ENCODE assay signal across 8 cellular contexts in genomic region chr11:124075841-124076571, GRCh38. TPM values are rescaled to one million over a fixed set of nuclear protein-coding genes. Genes with fewer than 3 reads are reported as not detected.
DNase-seq lines count a peak whose midpoint lies in the region; ATAC-seq, FAIRE-seq and TF ChIP-seq lines count a peak whose summit lies in the region.

No MANE protein-coding gene starts in this region.

- no peaks in the 10 kb centered on the region for H3K36me3 Mint-ChIP-seq in CD14-positive monocyte

- TF ChIP-seq EP300 in HepG2 (IDR thresholded peaks at IDR 0.05; ENCODE audit: low read depth in 2 of 2, low read length in 2 of 2): no peak
- no peak for TF ChIP-seq EP300 in HepG2 (CRISPR knock-in tag; IDR thresholded peaks at IDR 0.05; ENCODE audit: borderline replicate concordance)
- no peak for TF ChIP-seq EP300 in tibial nerve (IDR thresholded peaks at IDR 0.05)

- in situ Hi-C loops in brain microvascular endothelial cell (cut with HindIII; ENCODE audit: low pct_ligation_motif_present, low sequenced_read_pairs): no loop called here
- in situ Hi-C loops in HepG2 (cut with HindIII; ENCODE audit: extremely low pct_ligation_motif_present, low pct_unique_long_range_greater_than_20kb): loop anchor here (5.0 kb wide), 1 partner anchor 121 kb away; no protein-coding TSS in a partner anchor

- peak overlapping the region; percentile 80 to 90 for H3K4me3 Mint-ChIP-seq in CD14-positive monocyte

- H3K9ac ChIP-seq in HepG2 (ENCODE audit: insufficient read depth, low read depth, low read length): no peak overlapping the region

- H3K4me2 ChIP-seq in HepG2 (ENCODE audit: low read depth, low read length): peak overlapping the region; percentile 63

- H3K27ac Mint-ChIP-seq in CD14-positive monocyte: peak overlapping the region in 2 of 7 donors; percentile 46 to 55

- TF ChIP-seq RAD21 in HepG2 (CRISPR knock-in tag; IDR thresholded peaks at IDR 0.05): no peak

- TF ChIP-seq CTCF in CD14-positive monocyte (IDR thresholded peaks at IDR 0.05) (no peak), brain microvascular endothelial cell (IDR thresholded peaks at IDR 0.05; ENCODE audit: low read depth, low read length, missing control alignments) (no peak), HepG2 (CRISPR knock-in tag; IDR thresholded peaks at IDR 0.05) (no peak), tibial nerve (IDR thresholded peaks at IDR 0.05) (no peak)

- peak; percentile 49 for DNase-seq in CD14-positive monocyte (ENCODE audit: low spot score)
- DNase-seq in brain microvascular endothelial cell: no peak
- DNase-seq in HepG2 (ENCODE audit: low spot score): no peak
- DNase-seq in tibial nerve (ENCODE audit: low spot score in 2 of 2): no peak
- no peak for DNase-seq in KG1 (lab: John Stamatoyannopoulos, UW)

- peak overlapping the region; percentile 50 for H3K4me3 ChIP-seq in brain microvascular endothelial cell (ENCODE audit: low read depth, low read length)
- H3K4me3 ChIP-seq in HepG2 (replicated peaks in 1 of 3; ENCODE audit: insufficient read depth in 1 of 3, low read depth in 2 of 3, low read length in 3 of 3): peak overlapping the region in 2 of 3 experiments; percentile 36 to 50; a peak in 3 of 6 replicates
- H3K4me3 ChIP-seq in tibial nerve: peak overlapping the region; percentile 29 to 51 (median 38)

- H3K4me1 Mint-ChIP-seq in CD14-positive monocyte: peaks cover 22% of the 10 kb centered on the region

- no peak for TF ChIP-seq POLR2A in HepG2 (IDR thresholded peaks at IDR 0.05; ENCODE audit: insufficient read depth in 1 of 2, low read depth in 2 of 2, low read length in 2 of 2)
- TF ChIP-seq POLR2A in tibial nerve (IDR thresholded peaks at IDR 0.05): no peak

- H3K36me3 ChIP-seq in brain microvascular endothelial cell (replicated peaks) (no peaks in the 10 kb centered on the region), HepG2 (replicated peaks in 1 of 2; ENCODE audit: control insufficient read depth in 1 of 2, insufficient read depth in 2 of 2, low read length in 2 of 2) (no peaks in the 10 kb centered on the region), tibial nerve (no peaks in the 10 kb centered on the region)

- POLR2A ChIA-PET in HepG2 (lab: Yijun Ruan, JAX): no interaction called here

- H2AFZ ChIP-seq in HepG2 (ENCODE audit: low read length): no peak overlapping the region

- H3K9me3 ChIP-seq in HepG2 (ENCODE audit: low read length) (no peaks in the 10 kb centered on the region), tibial nerve (no peaks in the 10 kb centered on the region)

- CTCF ChIA-PET in HepG2 (lab: Yijun Ruan, JAX; ENCODE audit: low intra/inter-chr PET ratio, low total read pairs): no interaction called here

- peaks cover 0 to 4% (median 4%) of the 10 kb centered on the region in 3 donors for H3K27me3 Mint-ChIP-seq in CD14-positive monocyte (ENCODE audit: low read depth in 3 of 3)

- H3K4me1 ChIP-seq in HepG2 (ENCODE audit: insufficient read depth, low read length) (0 out of 2 replicates have a peak, but pooled peaks cover 9% of the 10 kb centered on the region), tibial nerve (peaks cover 0 to 21% (median 3%) of the 10 kb centered on the region in 4 donors)

- H3K27ac ChIP-seq in brain microvascular endothelial cell: no peak overlapping the region
- no peak overlapping the region for H3K27ac ChIP-seq in HepG2 (ENCODE audit: extremely low read length, insufficient read depth, low read length)
- no peak overlapping the region for H3K27ac ChIP-seq in tibial nerve

- no peaks in the 10 kb centered on the region for H4K20me1 ChIP-seq in HepG2 (ENCODE audit: insufficient read depth, low read length)

- BruUV-seq in HepG2 (replicated peaks; lab: Mats Ljungman, UMichigan): no TSS peak

- H3K79me2 ChIP-seq in HepG2 (ENCODE audit: insufficient read depth, low read length): no peaks in the 10 kb centered on the region

- H3K27me3 ChIP-seq in brain microvascular endothelial cell (replicated peaks): no peaks in the 10 kb centered on the region
- H3K27me3 ChIP-seq in HepG2 (ENCODE audit: control insufficient read depth in 1 of 2, insufficient read depth in 2 of 2, low read length in 2 of 2): peaks cover 10 to 23% of the 10 kb centered on the region in 2 experiments; a peak in 4 of 5 replicates
- peaks cover 0 to 12% of the 10 kb centered on the region in 2 donors for H3K27me3 ChIP-seq in tibial nerve

- ATAC-seq in GM19035 (IDR thresholded peaks at IDR 0.05; ENCODE audit: unreplicated experiment) (peak; percentile 74), HG03469 (IDR thresholded peaks at IDR 0.05; ENCODE audit: unreplicated experiment) (peak; percentile 51), HepG2 (peak; percentile 85), GM21825 (IDR thresholded peaks at IDR 0.05; ENCODE audit: unreplicated experiment) (no peak)

- intact Hi-C loops in CD14-positive monocyte (cut with micrococcal nuclease): loop anchor here (10.0 kb wide), 3 partner anchors 199 to 509 kb away; no protein-coding TSS in a partner anchor
- intact Hi-C loops in HepG2 (cut with micrococcal nuclease; ENCODE audit: unreplicated experiment): no loop called here

- no peak for FAIRE-seq in HepG2 (lab: Jason Lieb, UNC)

- WGBS in HepG2 (ENCODE audit: low lambda C conversion rate): 5% methylated on average over 10 of the region's 36 CpGs
- WGBS in tibial nerve, 2 donors: 2 to 13% methylated on average over 26 to 28 of the region's 36 CpGs

- H3K9me3 Mint-ChIP-seq in CD14-positive monocyte: peaks cover 0 to 2% (median 0%) of the 10 kb centered on the region in 7 donors

RNA-seq across cellular contexts. Expression of gene OR10G7, which starts 34.9 kb away (rescaled TPM):
- polyA plus RNA-seq in CD14-positive monocyte: not detected
- not detected in 2 replicates for total RNA-seq in HepG2 (2016; rRNA removed; fragmentation: Illumina TruSeq; extraction: Trizol)
- not detected in 2 replicates for total RNA-seq in HepG2 (2016; cell fraction: cytosol; rRNA removed; fragmentation: Illumina TruSeq; extraction: Trizol; ENCODE audit: low read depth)
- not detected in 2 replicates for total RNA-seq in HepG2 (2016; cell fraction: insoluble cytoplasmic fraction; rRNA removed; fragmentation: Illumina TruSeq; extraction: Trizol)
- total RNA-seq in HepG2 (2016; cell fraction: membrane; rRNA removed; fragmentation: Illumina TruSeq; extraction: Trizol): not detected in 2 replicates
- total RNA-seq in HepG2 (2016; cell fraction: nucleus; rRNA removed; fragmentation: Illumina TruSeq; extraction: Trizol): not detected in 2 replicates
- not detected in 2 replicates for polyA plus RNA-seq in HepG2 (2011; rRNA removed)
- not detected in 2 replicates for polyA plus RNA-seq in HepG2 (2011; cell fraction: cytosol; rRNA removed)
- not detected in 2 replicates for polyA plus RNA-seq in HepG2 (2011; cell fraction: nucleus; rRNA removed)
- not detected in 2 replicates for polyA plus RNA-seq in HepG2 (2012)
- polyA plus RNA-seq in HepG2 (2016; cell fraction: cytosol; fragmentation: Illumina TruSeq; extraction: Trizol; ENCODE audit: low read depth): not detected in 2 replicates
- polyA plus RNA-seq in HepG2 (2016; cell fraction: insoluble cytoplasmic fraction; fragmentation: Illumina TruSeq; extraction: Trizol; ENCODE audit: low read depth): not detected in 2 replicates
- polyA plus RNA-seq in HepG2 (2016; cell fraction: membrane; fragmentation: Illumina TruSeq; extraction: Trizol; ENCODE audit: low read depth): not detected in 2 replicates
- not detected in 2 replicates for polyA plus RNA-seq in HepG2 (2016; cell fraction: nucleus; fragmentation: Illumina TruSeq; extraction: Trizol; ENCODE audit: insufficient read depth, low read depth)
- not detected in 2 replicates for polyA minus RNA-seq in HepG2 (2011; rRNA and poly(A)+ RNA removed; ENCODE audit: low replicate concordance)
- not detected in 2 replicates for polyA minus RNA-seq in HepG2 (2011; cell fraction: cytosol; rRNA and poly(A)+ RNA removed)
- not detected in 2 replicates for polyA minus RNA-seq in HepG2 (2011; cell fraction: nucleus; rRNA and poly(A)+ RNA removed)
- not detected for total RNA-seq in tibial nerve

RNA-seq across cellular contexts. Expression of gene VWA5A, which starts 39.2 kb away (rescaled TPM):
- polyA plus RNA-seq in CD14-positive monocyte (10 to 100 TPM in 1 of 2 donors, 1 to 10 TPM in 1; 8.8 to 11.2 TPM), HepG2 (2011; rRNA removed) (1.6 and 1.8 TPM in 2 replicates)
- total RNA-seq in HepG2 (2016; rRNA removed; fragmentation: Illumina TruSeq; extraction: Trizol) (1.3 and 1.4 TPM in 2 replicates), tibial nerve (10 to 100 TPM; 17.0 to 22.5 (median 19.9) TPM)
- total RNA-seq in HepG2 (2016; cell fraction: cytosol; rRNA removed; fragmentation: Illumina TruSeq; extraction: Trizol; ENCODE audit: low read depth): 0.20 and 0.26 TPM in 2 replicates
- total RNA-seq in HepG2 (2016; cell fraction: insoluble cytoplasmic fraction; rRNA removed; fragmentation: Illumina TruSeq; extraction: Trizol): 1.3 and 1.7 TPM in 2 replicates
- total RNA-seq in HepG2 (2016; cell fraction: membrane; rRNA removed; fragmentation: Illumina TruSeq; extraction: Trizol): 0.43 and 0.65 TPM in 2 replicates
- 1.0 and 1.4 TPM in 2 replicates for total RNA-seq in HepG2 (2016; cell fraction: nucleus; rRNA removed; fragmentation: Illumina TruSeq; extraction: Trizol)
- 1.1 and 1.4 TPM in 2 replicates for polyA plus RNA-seq in HepG2 (2011; cell fraction: cytosol; rRNA removed)
- 2.2 and 2.4 TPM in 2 replicates for polyA plus RNA-seq in HepG2 (2011; cell fraction: nucleus; rRNA removed)
- 1.2 and 1.4 TPM in 2 replicates for polyA plus RNA-seq in HepG2 (2012)
- polyA plus RNA-seq in HepG2 (2016; cell fraction: cytosol; fragmentation: Illumina TruSeq; extraction: Trizol; ENCODE audit: low read depth): 0.09 and 0.14 TPM in 2 replicates
- polyA plus RNA-seq in HepG2 (2016; cell fraction: insoluble cytoplasmic fraction; fragmentation: Illumina TruSeq; extraction: Trizol; ENCODE audit: low read depth): 1.2 and 2.1 TPM in 2 replicates
- 0.31 and 0.73 TPM in 2 replicates for polyA plus RNA-seq in HepG2 (2016; cell fraction: membrane; fragmentation: Illumina TruSeq; extraction: Trizol; ENCODE audit: low read depth)
- polyA plus RNA-seq in HepG2 (2016; cell fraction: nucleus; fragmentation: Illumina TruSeq; extraction: Trizol; ENCODE audit: insufficient read depth, low read depth): 1.5 and 2.0 TPM in 2 replicates
- 1.0 and 141 TPM in 2 replicates for polyA minus RNA-seq in HepG2 (2011; rRNA and poly(A)+ RNA removed; ENCODE audit: low replicate concordance)
- polyA minus RNA-seq in HepG2 (2011; cell fraction: cytosol; rRNA and poly(A)+ RNA removed): 0.99 and 1.9 TPM in 2 replicates
- polyA minus RNA-seq in HepG2 (2011; cell fraction: nucleus; rRNA and poly(A)+ RNA removed): 2.3 and 2.7 TPM in 2 replicates

RNA-seq across cellular contexts. Expression of gene OR10G8, which starts 49.4 kb away (rescaled TPM):
- not detected for polyA plus RNA-seq in CD14-positive monocyte
- not detected in 2 replicates for total RNA-seq in HepG2 (2016; rRNA removed; fragmentation: Illumina TruSeq; extraction: Trizol)
- not detected in 2 replicates for total RNA-seq in HepG2 (2016; cell fraction: cytosol; rRNA removed; fragmentation: Illumina TruSeq; extraction: Trizol; ENCODE audit: low read depth)
- not detected in 2 replicates for total RNA-seq in HepG2 (2016; cell fraction: insoluble cytoplasmic fraction; rRNA removed; fragmentation: Illumina TruSeq; extraction: Trizol)
- total RNA-seq in HepG2 (2016; cell fraction: membrane; rRNA removed; fragmentation: Illumina TruSeq; extraction: Trizol): not detected in 2 replicates
- not detected in 2 replicates for total RNA-seq in HepG2 (2016; cell fraction: nucleus; rRNA removed; fragmentation: Illumina TruSeq; extraction: Trizol)
- polyA plus RNA-seq in HepG2 (2011; rRNA removed): not detected in 2 replicates
- not detected in 2 replicates for polyA plus RNA-seq in HepG2 (2011; cell fraction: cytosol; rRNA removed)
- not detected in 2 replicates for polyA plus RNA-seq in HepG2 (2011; cell fraction: nucleus; rRNA removed)
- not detected in 2 replicates for polyA plus RNA-seq in HepG2 (2012)
- polyA plus RNA-seq in HepG2 (2016; cell fraction: cytosol; fragmentation: Illumina TruSeq; extraction: Trizol; ENCODE audit: low read depth): not detected in 2 replicates
- not detected in 2 replicates for polyA plus RNA-seq in HepG2 (2016; cell fraction: insoluble cytoplasmic fraction; fragmentation: Illumina TruSeq; extraction: Trizol; ENCODE audit: low read depth)
- polyA plus RNA-seq in HepG2 (2016; cell fraction: membrane; fragmentation: Illumina TruSeq; extraction: Trizol; ENCODE audit: low read depth): not detected in 2 replicates
- not detected in 2 replicates for polyA plus RNA-seq in HepG2 (2016; cell fraction: nucleus; fragmentation: Illumina TruSeq; extraction: Trizol; ENCODE audit: insufficient read depth, low read depth)
- polyA minus RNA-seq in HepG2 (2011; rRNA and poly(A)+ RNA removed; ENCODE audit: low replicate concordance): not detected in 2 replicates
- polyA minus RNA-seq in HepG2 (2011; cell fraction: cytosol; rRNA and poly(A)+ RNA removed): not detected in 2 replicates
- polyA minus RNA-seq in HepG2 (2011; cell fraction: nucleus; rRNA and poly(A)+ RNA removed): not detected in 2 replicates
- total RNA-seq in tibial nerve: not detected

RNA-seq across cellular contexts. Expression of gene OR10G9, which starts 53.2 kb away (rescaled TPM):
- polyA plus RNA-seq in CD14-positive monocyte: not detected
- total RNA-seq in HepG2 (2016; rRNA removed; fragmentation: Illumina TruSeq; extraction: Trizol): not detected in 2 replicates
- not detected in 2 replicates for total RNA-seq in HepG2 (2016; cell fraction: cytosol; rRNA removed; fragmentation: Illumina TruSeq; extraction: Trizol; ENCODE audit: low read depth)
- total RNA-seq in HepG2 (2016; cell fraction: insoluble cytoplasmic fraction; rRNA removed; fragmentation: Illumina TruSeq; extraction: Trizol): not detected in 2 replicates
- not detected in 2 replicates for total RNA-seq in HepG2 (2016; cell fraction: membrane; rRNA removed; fragmentation: Illumina TruSeq; extraction: Trizol)
- total RNA-seq in HepG2 (2016; cell fraction: nucleus; rRNA removed; fragmentation: Illumina TruSeq; extraction: Trizol): not detected in 2 replicates
- not detected in 2 replicates for polyA plus RNA-seq in HepG2 (2011; rRNA removed)
- not detected in 2 replicates for polyA plus RNA-seq in HepG2 (2011; cell fraction: cytosol; rRNA removed)
- polyA plus RNA-seq in HepG2 (2011; cell fraction: nucleus; rRNA removed): not detected in 2 replicates
- polyA plus RNA-seq in HepG2 (2012): not detected in 2 replicates
- not detected in 2 replicates for polyA plus RNA-seq in HepG2 (2016; cell fraction: cytosol; fragmentation: Illumina TruSeq; extraction: Trizol; ENCODE audit: low read depth)
- polyA plus RNA-seq in HepG2 (2016; cell fraction: insoluble cytoplasmic fraction; fragmentation: Illumina TruSeq; extraction: Trizol; ENCODE audit: low read depth): not detected in 2 replicates
- polyA plus RNA-seq in HepG2 (2016; cell fraction: membrane; fragmentation: Illumina TruSeq; extraction: Trizol; ENCODE audit: low read depth): not detected in 2 replicates
- not detected in 2 replicates for polyA plus RNA-seq in HepG2 (2016; cell fraction: nucleus; fragmentation: Illumina TruSeq; extraction: Trizol; ENCODE audit: insufficient read depth, low read depth)
- not detected in 2 replicates for polyA minus RNA-seq in HepG2 (2011; rRNA and poly(A)+ RNA removed; ENCODE audit: low replicate concordance)
- polyA minus RNA-seq in HepG2 (2011; cell fraction: cytosol; rRNA and poly(A)+ RNA removed): not detected in 2 replicates
- polyA minus RNA-seq in HepG2 (2011; cell fraction: nucleus; rRNA and poly(A)+ RNA removed): not detected in 2 replicates
- not detected for total RNA-seq in tibial nerve
